21 cellular contexts compared by ENCODE assay signal in the genomic region with DNA sequence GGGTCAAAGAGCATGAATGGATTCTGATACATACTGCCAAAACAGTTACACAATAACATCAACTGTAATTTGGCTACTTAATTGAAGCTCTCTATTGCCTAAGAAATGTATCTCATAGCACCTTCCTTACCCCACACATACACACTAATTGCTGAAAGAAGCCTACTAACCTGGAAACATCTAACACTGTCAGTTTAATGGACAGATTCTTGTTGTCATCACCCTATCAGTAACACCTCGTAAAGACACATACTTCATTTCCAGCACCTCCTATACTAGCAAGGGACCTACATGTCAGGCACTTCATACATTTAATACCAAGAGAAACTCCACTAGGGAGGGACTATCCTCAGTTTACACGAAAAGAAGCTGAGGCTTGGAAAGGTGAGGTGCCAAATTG. TPM values are rescaled to one million over a fixed set of nuclear protein-coding genes. Genes with fewer than 3 reads are reported as not detected.
DNase-seq lines count a peak whose midpoint lies in the region; ATAC-seq, FAIRE-seq and TF ChIP-seq lines count a peak whose summit lies in the region.
"Had no signal": no experiment of that assay in that cellular context is flagged by ENCODE, and none has a peak within 500 bp of the region (broad histone marks: within the 10 kb centered on the region; RNA-seq: fewer than 3 reads in every experiment).

No MANE protein-coding gene starts in this region.

- H3K27me3 ChIP-seq in CD4-positive, alpha-beta T cell (ENCODE audit: control insufficient read depth, insufficient read depth, low read length) = no peaks in the 10 kb centered on the region
- H3K27me3 ChIP-seq in small intestine (ENCODE audit: control insufficient read depth in 2 of 2, insufficient read depth in 2 of 2, low read length in 2 of 2) = no peaks in the 10 kb centered on the region
- H3K27me3 ChIP-seq: ascending aorta, neutrophil, transverse colon had no signal

- POLR2A ChIA-PET in activated CD4-positive, alpha-beta memory T cell treated with anti-CD3 and anti-CD28 coated beads, Interleukin-2, amount 10 ng/mL, durations not matched to agents 7 days and 5 days (lab: Charles Lee) = interaction anchor here (1.1 to 4.9 kb wide), 6 partner anchors 7 to 29 kb away, joined by 3 to 36 read pairs (median 4); partner anchors contain the start of gene NAP1L4
- POLR2A ChIA-PET in activated CD4-positive, alpha-beta memory T cell treated with anti-CD3 and anti-CD28 coated beads for 36 hours (lab: Charles Lee) = interaction anchor here (0.7 kb wide), 1 partner anchor 15 kb away, joined by 4 read pairs; no protein-coding TSS in a partner anchor
- POLR2A ChIA-PET in CD4-positive, alpha-beta T cell (lab: Charles Lee) = interaction anchor here (0.9 to 2.9 kb wide), 3 partner anchors 10 to 32 kb away, joined by 3 to 15 read pairs (median 9); partner anchors contain the start of gene NAP1L4
- POLR2A ChIA-PET in RWPE1 (lab: Yijun Ruan, JAX; ENCODE audit: low non-redundant PET) = no interaction called here

- no peak overlapping the region for H3K4me3 Mint-ChIP-seq in activated CD4-positive, alpha-beta memory T cell treated with anti-CD3 and anti-CD28 coated beads, Interleukin-2, amount 10 ng/mL, durations not matched to agents 7 days and 5 days
- no peak overlapping the region for H3K4me3 Mint-ChIP-seq in activated CD4-positive, alpha-beta memory T cell treated with anti-CD3 and anti-CD28 coated beads for 36 hours
- H3K4me3 Mint-ChIP-seq in CD4-positive, alpha-beta T cell = peak overlapping the region; percentile 7
- H3K4me3 Mint-ChIP-seq: mesothelial cell of epicardium; stimulated activated naive B cell treated with anti-CD40 and anti-IgM and Interleukin-4, amounts not matched to agents 10 μg/mL and 1 μg/mL and 100 μg/mL, for 72 hours had no signal

- H3K36me3 Mint-ChIP-seq in activated CD4-positive, alpha-beta memory T cell treated with anti-CD3 and anti-CD28 coated beads, Interleukin-2, amount 10 ng/mL, durations not matched to agents 7 days and 5 days (ENCODE audit: low read depth) = peaks cover 52% of the 10 kb centered on the region
- peaks cover 30% of the 10 kb centered on the region for H3K36me3 Mint-ChIP-seq in activated CD4-positive, alpha-beta memory T cell treated with anti-CD3 and anti-CD28 coated beads for 36 hours
- H3K36me3 Mint-ChIP-seq in CD4-positive, alpha-beta T cell (ENCODE audit: low read depth) = peaks cover 53% of the 10 kb centered on the region

- no peak for TF ChIP-seq CTCF in CD4-positive, alpha-beta T cell (IDR thresholded peaks at IDR 0.05)
- TF ChIP-seq CTCF in RWPE1 (conservative IDR thresholded peaks at IDR 0.05; ENCODE audit: low read depth) = no peak
- no peak for TF ChIP-seq CTCF in fibroblast of villous mesenchyme (IDR thresholded peaks at IDR 0.05; ENCODE audit: insufficient read depth, low read depth, low read length)

- no peak for ATAC-seq in CD4-positive, alpha-beta T cell (ENCODE audit: poor library complexity)
- ATAC-seq in GM19351 (IDR thresholded peaks at IDR 0.05; ENCODE audit: unreplicated experiment) = no peak
- ATAC-seq: stimulated activated naive B cell treated with anti-CD40 and anti-IgM and Interleukin-4, amounts not matched to agents 10 μg/mL and 1 μg/mL and 100 μg/mL, for 72 hours had no signal

- no peaks in the 10 kb centered on the region for H3K9me3 ChIP-seq in CD4-positive, alpha-beta T cell (ENCODE audit: control insufficient read depth, low read length)
- H3K9me3 ChIP-seq in small intestine (ENCODE audit: control insufficient read depth, low read depth) = no peaks in the 10 kb centered on the region
- H3K9me3 ChIP-seq: ascending aorta, neutrophil, transverse colon had no signal

- no peaks in the 10 kb centered on the region for H3K27me3 Mint-ChIP-seq in activated CD4-positive, alpha-beta memory T cell treated with anti-CD3 and anti-CD28 coated beads, Interleukin-2, amount 10 ng/mL, durations not matched to agents 7 days and 5 days
- H3K27me3 Mint-ChIP-seq in activated CD4-positive, alpha-beta memory T cell treated with anti-CD3 and anti-CD28 coated beads for 36 hours = no peaks in the 10 kb centered on the region
- no peaks in the 10 kb centered on the region for H3K27me3 Mint-ChIP-seq in CD4-positive, alpha-beta T cell
- H3K27me3 Mint-ChIP-seq: stimulated activated naive B cell treated with anti-CD40 and anti-IgM and Interleukin-4, amounts not matched to agents 10 μg/mL and 1 μg/mL and 100 μg/mL, for 72 hours had no signal

- peaks cover 0 to 8% of the 10 kb centered on the region in 2 donors for H3K36me3 ChIP-seq in small intestine (ENCODE audit: control insufficient read depth in 2 of 2, insufficient read depth in 2 of 2, low read length in 2 of 2)

- CTCF ChIA-PET in activated CD4-positive, alpha-beta memory T cell treated with anti-CD3 and anti-CD28 coated beads, Interleukin-2, amount 10 ng/mL, durations not matched to agents 7 days and 5 days (lab: Charles Lee) = interaction anchor here (0.9 to 1.0 kb wide), 2 partner anchors 32 to 109 kb away, joined by 3 read pairs; no protein-coding TSS in a partner anchor
- CTCF ChIA-PET in activated CD4-positive, alpha-beta memory T cell treated with anti-CD3 and anti-CD28 coated beads for 36 hours (lab: Charles Lee) = no interaction called here
- CTCF ChIA-PET in CD4-positive, alpha-beta T cell (lab: Charles Lee) = interaction anchor here (1.9 kb wide), 1 partner anchor 33 kb away, joined by 6 read pairs; no protein-coding TSS in a partner anchor
- CTCF ChIA-PET in RWPE1 (lab: Yijun Ruan, JAX) = interaction anchor here (0.9 kb wide), 1 partner anchor 39 kb away, joined by 3 read pairs; no protein-coding TSS in a partner anchor

- no peaks in the 10 kb centered on the region for H3K9me3 Mint-ChIP-seq in activated CD4-positive, alpha-beta memory T cell treated with anti-CD3 and anti-CD28 coated beads, Interleukin-2, amount 10 ng/mL, durations not matched to agents 7 days and 5 days
- no peaks in the 10 kb centered on the region for H3K9me3 Mint-ChIP-seq in activated CD4-positive, alpha-beta memory T cell treated with anti-CD3 and anti-CD28 coated beads for 36 hours
- H3K9me3 Mint-ChIP-seq in CD4-positive, alpha-beta T cell = no peaks in the 10 kb centered on the region
- H3K9me3 Mint-ChIP-seq: mesothelial cell of epicardium; stimulated activated naive B cell treated with anti-CD40 and anti-IgM and Interleukin-4, amounts not matched to agents 10 μg/mL and 1 μg/mL and 100 μg/mL, for 72 hours had no signal

- H3K4me1 ChIP-seq in small intestine (ENCODE audit: control insufficient read depth in 2 of 2, insufficient read depth in 1 of 2, low read depth in 1 of 2, low read length in 1 of 2) = peaks cover 0 to 4% of the 10 kb centered on the region in 2 donors

- H3K4me1 Mint-ChIP-seq in activated CD4-positive, alpha-beta memory T cell treated with anti-CD3 and anti-CD28 coated beads, Interleukin-2, amount 10 ng/mL, durations not matched to agents 7 days and 5 days = peaks cover 57% of the 10 kb centered on the region
- H3K4me1 Mint-ChIP-seq in activated CD4-positive, alpha-beta memory T cell treated with anti-CD3 and anti-CD28 coated beads for 36 hours (ENCODE audit: low read depth) = peaks cover 57% of the 10 kb centered on the region
- H3K4me1 Mint-ChIP-seq in CD4-positive, alpha-beta T cell (ENCODE audit: low read depth) = peaks cover 57% of the 10 kb centered on the region
- H3K4me1 Mint-ChIP-seq: mesothelial cell of epicardium had no signal

- no peak overlapping the region for H3K4me3 ChIP-seq in fibroblast of villous mesenchyme (ENCODE audit: low read depth, low read length)
- H3K4me3 ChIP-seq in small intestine (ENCODE audit: low read depth in 1 of 2, low read length in 2 of 2) = no peak overlapping the region
- H3K4me3 ChIP-seq: ascending aorta, transverse colon had no signal

- WGBS in small intestine, 3 donors = 30 to 61% (median 34%) methylated on average over 2 of the region's 2 CpGs

- H3K27ac ChIP-seq in CD4-positive, alpha-beta T cell (ENCODE audit: low read depth, low read length) = no peak overlapping the region
- peak overlapping the region; percentile 46; the same call in 1 of the 2 replicates for H3K27ac ChIP-seq in RWPE1
- H3K27ac ChIP-seq in small intestine (ENCODE audit: low read depth in 1 of 2, low read length in 1 of 2) = no peak overlapping the region
- H3K27ac ChIP-seq: ascending aorta, C4-2B, neutrophil, transverse colon had no signal

- intact Hi-C loops in activated CD4-positive, alpha-beta memory T cell treated with anti-CD3 and anti-CD28 coated beads for 36 hours (cut with micrococcal nuclease) = no loop called here
- intact Hi-C loops in CD4-positive, alpha-beta T cell (cut with DNase I, micrococcal nuclease) = no loop called here

- DNase-seq in activated CD4-positive, alpha-beta memory T cell treated with anti-CD3 and anti-CD28 coated beads, Interleukin-2, amount 10 ng/mL, durations not matched to agents 7 days and 5 days = no peak
- DNase-seq in activated CD4-positive, alpha-beta memory T cell treated with anti-CD3 and anti-CD28 coated beads for 36 hours = no peak
- no peak for DNase-seq in CD4-positive, alpha-beta T cell
- DNase-seq in RWPE1 (ENCODE audit: low spot score) (no peak), fibroblast of villous mesenchyme (ENCODE audit: low read depth) (peak; percentile 16), small intestine (no peak), LoVo (ENCODE audit: low spot score) (no peak)
- DNase-seq: activated CD4-positive, alpha-beta T cell treated with anti-CD3 and anti-CD28 coated beads, Interleukin-2, amount 50 U/mL, for 4 hours; DMS53; stimulated activated naive B cell treated with anti-CD40 and anti-IgM and Interleukin-4, amounts not matched to agents 10 μg/mL and 1 μg/mL and 100 μg/mL, for 72 hours; SW 1271; transverse colon had no signal

- FAIRE-seq in small intestine (lab: Jason Lieb, UNC) = no peak
- FAIRE-seq: A204.1, colon, endometrium, frontal cortex had no signal

- H3K27ac Mint-ChIP-seq in activated CD4-positive, alpha-beta memory T cell treated with anti-CD3 and anti-CD28 coated beads, Interleukin-2, amount 10 ng/mL, durations not matched to agents 7 days and 5 days = peak overlapping the region; percentile 47
- H3K27ac Mint-ChIP-seq in activated CD4-positive, alpha-beta memory T cell treated with anti-CD3 and anti-CD28 coated beads for 36 hours = no peak overlapping the region
- H3K27ac Mint-ChIP-seq in CD4-positive, alpha-beta T cell = peak overlapping the region; percentile 82

RNA-seq across cellular contexts. Expression of gene NAP1L4, which starts 9.9 kb away (rescaled TPM):
- total RNA-seq in activated CD4-positive, alpha-beta memory T cell treated with anti-CD3 and anti-CD28 coated beads, Interleukin-2, amount 10 ng/mL, durations not matched to agents 7 days and 5 days = 100 to 1,000 TPM; 299 to 314 TPM
- 100 to 1,000 TPM; 261 to 263 TPM for total RNA-seq in activated CD4-positive, alpha-beta memory T cell treated with anti-CD3 and anti-CD28 coated beads for 36 hours
- total RNA-seq in CD4-positive, alpha-beta T cell = 100 to 1,000 TPM; 262 to 285 TPM
- 87.6 and 121 TPM in 2 replicates for total RNA-seq in fibroblast of villous mesenchyme
- 10 to 100 TPM; 75.1 to 85.0 (median 84.1) TPM for polyA plus RNA-seq in small intestine

RNA-seq across cellular contexts. Expression of gene PHLDA2, which starts 53.0 kb away (rescaled TPM):
- 1 to 10 TPM; 3.7 to 5.0 TPM for total RNA-seq in activated CD4-positive, alpha-beta memory T cell treated with anti-CD3 and anti-CD28 coated beads, Interleukin-2, amount 10 ng/mL, durations not matched to agents 7 days and 5 days
- total RNA-seq in activated CD4-positive, alpha-beta memory T cell treated with anti-CD3 and anti-CD28 coated beads for 36 hours = 1 to 10 TPM; 7.6 to 8.3 TPM
- total RNA-seq in CD4-positive, alpha-beta T cell = 1 to 10 TPM; 1.1 to 1.3 TPM
- 7.3 and 13.2 TPM in 2 replicates for total RNA-seq in fibroblast of villous mesenchyme
- polyA plus RNA-seq in small intestine = 10 to 100 TPM; 21.8 to 55.1 (median 28.6) TPM
- total RNA-seq: ascending aorta, frontal cortex had no signal
